11 cellular contexts compared by ENCODE assay signal in genomic region chr7:47479821-47480575, GRCh38.
A peak's percentile ranks its signal among the peaks of the same experiment; 100 is the strongest.
DNase-seq lines count a peak whose midpoint lies in the region; ATAC-seq, FAIRE-seq and TF ChIP-seq lines count a peak whose summit lies in the region.
"Had no signal": no experiment of that assay in that cellular context is flagged by ENCODE, and none has a peak within 500 bp of the region (broad histone marks: within the 10 kb centered on the region; RNA-seq: fewer than 3 reads in every experiment).

No MANE protein-coding gene starts in this region.

- H3K4me1 Mint-ChIP-seq in Caco-2 (ENCODE audit: low read depth, unreplicated experiment) (peaks cover 42% of the 10 kb centered on the region), astrocyte (ENCODE audit: low read depth, unreplicated experiment) (peaks cover 72% of the 10 kb centered on the region), osteocyte (ENCODE audit: unreplicated experiment) (peaks cover 74% of the 10 kb centered on the region)

- H3K27ac ChIP-seq in HUES48 (ENCODE audit: low read depth, low read length) (peak overlapping the region; percentile 84), astrocyte (ENCODE audit: low read depth, low read length) (no peak overlapping the region)

- H3K36me3 ChIP-seq in Caco-2 (ENCODE audit: control insufficient read depth, insufficient read depth, low read length) (peaks cover 3% of the 10 kb centered on the region; the same call in 1 of the 2 replicates), HUES48 (ENCODE audit: control insufficient read depth, insufficient read depth, low read length) (no peaks in the 10 kb centered on the region), astrocyte (ENCODE audit: insufficient read depth, low read length) (no peaks in the 10 kb centered on the region)

- H3K27ac Mint-ChIP-seq in Caco-2 (ENCODE audit: unreplicated experiment) (no peak overlapping the region), astrocyte (ENCODE audit: unreplicated experiment) (peak overlapping the region; percentile 100), osteocyte (ENCODE audit: unreplicated experiment) (peak overlapping the region; percentile 10)
- no peak overlapping the region for H3K27ac Mint-ChIP-seq in activated naive CD4-positive, alpha-beta T cell treated with anti-CD3 and anti-CD28 coated beads, Interleukin-2, amount 50 U/mL, for 72 hours

- TF ChIP-seq CTCF in Caco-2 (IDR thresholded peaks at IDR 0.05; ENCODE audit: insufficient read depth in 1 of 2, low read depth in 1 of 2, low read length in 1 of 2, severe bottlenecking in 1 of 2, unreplicated experiment in 1 of 2) (no peak), astrocyte (IDR thresholded peaks at IDR 0.05; ENCODE audit: insufficient read depth, low read depth, low read length) (no peak), osteocyte (IDR thresholded peaks at IDR 0.05) (no peak)

- H3K27me3 ChIP-seq in Caco-2 (replicated peaks; ENCODE audit: control insufficient read depth, insufficient read depth, low read length) (no peaks in the 10 kb centered on the region), HUES48 (ENCODE audit: control insufficient read depth, insufficient read depth, low read length) (peaks cover 57% of the 10 kb centered on the region), astrocyte (ENCODE audit: insufficient read depth, low read length) (no peaks in the 10 kb centered on the region)

- intact Hi-C loops in Caco-2 (cut with micrococcal nuclease; ENCODE audit: unreplicated experiment), result loop anchor here (5.0 kb wide), 2 partner anchors 38 to 77 kb away; no protein-coding TSS in a partner anchor

- H3K9ac ChIP-seq in HUES48 (ENCODE audit: low read depth, low read length) (no peak overlapping the region), astrocyte (ENCODE audit: low read length) (no peak overlapping the region)

- no peak for DNase-seq in Caco-2
- DNase-seq in astrocyte (ENCODE audit: low read depth), result no peak
- DNase-seq in osteocyte (ENCODE audit: extremely low spot score, unreplicated experiment), result no peak
- DNase-seq in activated naive CD4-positive, alpha-beta T cell treated with anti-CD3 and anti-CD28 coated beads, Interleukin-2, amount 50 U/mL, for 72 hours (ENCODE audit: low spot score in 2 of 2), result no peak
- DNase-seq in GM19238 (ENCODE audit: insufficient read length, low spot score), result no peak
- DNase-seq: SHP77 treated with DMSO at 0.1 percent for 48 hours; stimulated activated CD4-positive, alpha-beta T cell treated with anti-CD3 and anti-CD28 coated beads, Interleukin-12 subunit alpha, Interleukin-12 subunit beta, amount 100 ng/mL, for 4 hours had no signal

- H3K36me3 Mint-ChIP-seq in Caco-2 (ENCODE audit: insufficient read depth, unreplicated experiment) (peaks cover 79% of the 10 kb centered on the region), astrocyte (ENCODE audit: low read depth, unreplicated experiment) (peaks cover 21% of the 10 kb centered on the region), osteocyte (ENCODE audit: unreplicated experiment) (no peaks in the 10 kb centered on the region)
- no peaks in the 10 kb centered on the region for H3K36me3 Mint-ChIP-seq in activated naive CD4-positive, alpha-beta T cell treated with anti-CD3 and anti-CD28 coated beads, Interleukin-2, amount 50 U/mL, for 72 hours

- no peak overlapping the region for H3K4me3 Mint-ChIP-seq in Caco-2 (ENCODE audit: unreplicated experiment)
- no peak overlapping the region for H3K4me3 Mint-ChIP-seq in astrocyte (ENCODE audit: unreplicated experiment)
- no peak overlapping the region for H3K4me3 Mint-ChIP-seq in osteocyte (ENCODE audit: unreplicated experiment)

- H3K9me3 ChIP-seq in Caco-2, result no peaks in the 10 kb centered on the region
- no peaks in the 10 kb centered on the region for H3K9me3 ChIP-seq in HUES48 (ENCODE audit: control insufficient read depth, insufficient read depth, low read length)
- H3K9me3 ChIP-seq in astrocyte (ENCODE audit: insufficient read depth, low read depth, low read length), result no peaks in the 10 kb centered on the region

- POLR2A ChIA-PET in Caco-2 (lab: Charles Lee), result interaction anchor here (0.8 kb wide), 1 partner anchor 9 kb away, joined by 3 read pairs; no protein-coding TSS in a partner anchor

- ATAC-seq in activated naive CD4-positive, alpha-beta T cell treated with anti-CD3 and anti-CD28 coated beads, Interleukin-2, amount 50 U/mL, for 72 hours, result no peak
- no peak for ATAC-seq in HG02642 (IDR thresholded peaks at IDR 0.05; ENCODE audit: poor library complexity, unreplicated experiment)
- no peak for ATAC-seq in HG02763 (IDR thresholded peaks at IDR 0.05; ENCODE audit: unreplicated experiment)

- no peak for FAIRE-seq in astrocyte (lab: Jason Lieb, UNC)
- FAIRE-seq: bronchial epithelial cell had no signal

- no peak overlapping the region for H2AFZ ChIP-seq in astrocyte (ENCODE audit: low read depth, low read length)

- H3K9me3 Mint-ChIP-seq in Caco-2 (ENCODE audit: unreplicated experiment) (no peaks in the 10 kb centered on the region), astrocyte (ENCODE audit: unreplicated experiment) (no peaks in the 10 kb centered on the region), osteocyte (ENCODE audit: unreplicated experiment) (no peaks in the 10 kb centered on the region)
- H3K9me3 Mint-ChIP-seq in activated naive CD4-positive, alpha-beta T cell treated with anti-CD3 and anti-CD28 coated beads, Interleukin-2, amount 50 U/mL, for 72 hours, result peaks cover 0 to 5% of the 10 kb centered on the region in 2 donors

- peaks cover 63% of the 10 kb centered on the region for H3K4me1 ChIP-seq in Caco-2
- peaks cover 33% of the 10 kb centered on the region for H3K4me1 ChIP-seq in HUES48 (ENCODE audit: control insufficient read depth, insufficient read depth, low read length)
- H3K4me1 ChIP-seq in astrocyte (ENCODE audit: insufficient read depth, low read length), result peaks cover 69% of the 10 kb centered on the region

- BruUV-seq in Caco-2 (replicated peaks; lab: Mats Ljungman, UMichigan), result TSS peak; percentile 6

- peaks cover 19% of the 10 kb centered on the region for H4K20me1 ChIP-seq in astrocyte (ENCODE audit: insufficient read depth, low read length)

- peaks cover 76% of the 10 kb centered on the region for H3K79me2 ChIP-seq in astrocyte (ENCODE audit: insufficient read depth, low read length)

- H3K27me3 Mint-ChIP-seq in Caco-2 (ENCODE audit: insufficient read depth, unreplicated experiment), result no peaks in the 10 kb centered on the region
- H3K27me3 Mint-ChIP-seq in astrocyte (ENCODE audit: low read depth, unreplicated experiment), result no peaks in the 10 kb centered on the region
- H3K27me3 Mint-ChIP-seq in osteocyte (ENCODE audit: unreplicated experiment), result no peaks in the 10 kb centered on the region

- H3K4me2 ChIP-seq in astrocyte (ENCODE audit: low read length), result no peak overlapping the region

- H3K4me3 ChIP-seq in Caco-2 (ENCODE audit: low read depth, low read length), result no peak overlapping the region
- 0 out of 2 replicates have a peak overlapping the region, but pooled peaks have one; percentile 5 for H3K4me3 ChIP-seq in HUES48 (ENCODE audit: low read depth, low read length)
- no peak overlapping the region for H3K4me3 ChIP-seq in astrocyte (ENCODE audit: insufficient read depth, low read depth, low read length)

- CTCF ChIA-PET in Caco-2 (lab: Charles Lee), result interaction anchor here (0.6 kb wide), 1 partner anchor 1894 kb away, joined by 3 read pairs; no protein-coding TSS in a partner anchor

Comparison
In these comparisons a context has a peak if more than half of its experiments do, and no peak if none do; other contexts are left out.
1. H3K27ac Mint-ChIP-seq: peak in astrocyte (single experiment) and osteocyte (single experiment); none in Caco-2 (single experiment) and activated naive CD4-positive, alpha-beta T cell treated with anti-CD3 and anti-CD28 coated beads, Interleukin-2, amount 50 U/mL, for 72 hours (0 of 2).